ENCODE assay signal across 27 cellular contexts in genomic region chr20:56828402-56828801, GRCh38.
DNase-seq lines count a peak whose midpoint lies in the region; ATAC-seq and TF ChIP-seq lines count a peak whose summit lies in the region.
"Had no signal": no experiment of that assay in that cellular context is flagged by ENCODE, and none has a peak within 500 bp of the region (broad histone marks: within the 10 kb centered on the region; RNA-seq: fewer than 3 reads in every experiment).

No MANE protein-coding gene starts in this region.

- H3K4me1 ChIP-seq in breast epithelium, result no peaks in the 10 kb centered on the region
- H3K4me1 ChIP-seq in uterus, result peaks cover 0 to 4% of the 10 kb centered on the region in 2 donors
- H3K4me1 ChIP-seq: lower lobe of right lung had no signal

- H3K27me3 ChIP-seq in breast epithelium (no peaks in the 10 kb centered on the region), uterus (no peaks in the 10 kb centered on the region)

- H3K9me3 Mint-ChIP-seq in MCF 10A (ENCODE audit: unreplicated experiment), result no peaks in the 10 kb centered on the region
- H3K9me3 Mint-ChIP-seq: H9; nephron; stimulated activated memory B cell treated with anti-CD40 and anti-IgM and Interleukin-4, amounts not matched to agents 10 μg/mL and 1 μg/mL and 100 μg/mL, for 72 hours had no signal

- H3K36me3 ChIP-seq in breast epithelium, result no peaks in the 10 kb centered on the region
- no peaks in the 10 kb centered on the region for H3K36me3 ChIP-seq in uterus
- H3K36me3 ChIP-seq: lower lobe of right lung had no signal

- TF ChIP-seq POLR2A in breast epithelium (IDR thresholded peaks at IDR 0.05) (no peak), uterus (IDR thresholded peaks at IDR 0.05) (no peak)

- intact Hi-C loops in breast epithelium (cut with DNase I; ENCODE audit: low total_unique reads), result no loop called here
- intact Hi-C loops in MCF 10A (cut with micrococcal nuclease), result no loop called here
- intact Hi-C loops in uterus (cut with DNase I; ENCODE audit: low total_unique reads), result no loop called here

- H3K27me3 Mint-ChIP-seq in MCF 10A (ENCODE audit: insufficient read depth, unreplicated experiment), result peaks cover 10% of the 10 kb centered on the region

- H3K27ac Mint-ChIP-seq in MCF 10A (ENCODE audit: low read depth, unreplicated experiment), result no peak overlapping the region
- H3K27ac Mint-ChIP-seq: activated CD8-positive, alpha-beta memory T cell treated with anti-CD3 and anti-CD28 coated beads, Interleukin-2, amount 10 ng/mL, durations not matched to agents 7 days and 5 days; activated naive CD8-positive, alpha-beta T cell treated with anti-CD3 and anti-CD28 coated beads, Interleukin-2, amount 50 U/mL, for 24 hours; CD4-positive, CD25-positive, alpha-beta regulatory T cell; H9; nephron; stimulated activated memory B cell treated with anti-CD40 and anti-IgM and Interleukin-4, amounts not matched to agents 10 μg/mL and 1 μg/mL and 100 μg/mL, for 72 hours had no signal

- TF ChIP-seq CTCF in breast epithelium (IDR thresholded peaks at IDR 0.05) (no peak), MCF 10A (IDR thresholded peaks at IDR 0.05; ENCODE audit: unreplicated experiment) (no peak), uterus (IDR thresholded peaks at IDR 0.05) (no peak)

- POLR2A ChIA-PET in MCF 10A (lab: Yijun Ruan, JAX), result no interaction called here

- peak; percentile 24; the same call in 2 of the 3 replicates for ATAC-seq in SK-N-SH treated with all-trans-retinoic acid at 6 μM for 48 hours
- ATAC-seq: activated CD8-positive, alpha-beta memory T cell treated with anti-CD3 and anti-CD28 coated beads, Interleukin-2, amount 10 ng/mL, durations not matched to agents 7 days and 5 days; activated naive CD8-positive, alpha-beta T cell treated with anti-CD3 and anti-CD28 coated beads, Interleukin-2, amount 50 U/mL, for 24 hours; lower lobe of right lung; mucosa of descending colon; stimulated activated memory B cell treated with anti-CD40 and anti-IgM and Interleukin-4, amounts not matched to agents 10 μg/mL and 1 μg/mL and 100 μg/mL, for 72 hours had no signal

- DNase-seq in breast epithelium (ENCODE audit: low spot score in 2 of 2) (no peak), MCF 10A (ENCODE audit: unreplicated experiment) (no peak), iPS-NIHi7 (ENCODE audit: extremely low spot score) (peak; percentile 29), uterus (no peak), Kasumi-1 (lab: John Stamatoyannopoulos, UW) (no peak), CD1c-positive myeloid dendritic cell (ENCODE audit: extremely low spot score) (no peak), COR-L47 (lab: John Stamatoyannopoulos, UW) (no peak)
- DNase-seq: activated CD4-positive, CD25-positive, alpha-beta regulatory T cell; activated CD8-positive, alpha-beta memory T cell treated with anti-CD3 and anti-CD28 coated beads, Interleukin-2, amount 10 ng/mL, durations not matched to agents 7 days and 5 days; activated naive CD8-positive, alpha-beta T cell treated with anti-CD3 and anti-CD28 coated beads, Interleukin-2, amount 50 U/mL, for 24 hours; activated T-cell treated with anti-CD3 and anti-CD28 coated beads, Interleukin-2, amount 50 U/mL, for 48 hours; CD4-positive, CD25-positive, alpha-beta regulatory T cell; central memory CD4-positive, alpha-beta T cell; DMS79 treated with DMSO at 0.1 percent for 48 hours; foreskin melanocyte; H9; lower lobe of right lung; mucosa of descending colon; NCI-H1092; NCI-H1694 treated with DMSO at 0.1 percent for 48 hours; NCI-H510A; substantia nigra; T-helper 1 cell had no signal

- H3K9me3 ChIP-seq in breast epithelium, result no peaks in the 10 kb centered on the region
- H3K9me3 ChIP-seq in uterus, result no peaks in the 10 kb centered on the region
- H3K9me3 ChIP-seq: lower lobe of right lung, mucosa of descending colon had no signal

- H3K4me3 Mint-ChIP-seq in MCF 10A (ENCODE audit: unreplicated experiment), result no peak overlapping the region
- H3K4me3 Mint-ChIP-seq: activated CD8-positive, alpha-beta memory T cell treated with anti-CD3 and anti-CD28 coated beads, Interleukin-2, amount 10 ng/mL, durations not matched to agents 7 days and 5 days; activated naive CD8-positive, alpha-beta T cell treated with anti-CD3 and anti-CD28 coated beads, Interleukin-2, amount 50 U/mL, for 24 hours; CD4-positive, CD25-positive, alpha-beta regulatory T cell; H9; nephron; stimulated activated memory B cell treated with anti-CD40 and anti-IgM and Interleukin-4, amounts not matched to agents 10 μg/mL and 1 μg/mL and 100 μg/mL, for 72 hours had no signal

- CTCF ChIA-PET in MCF 10A (lab: Yijun Ruan, JAX), result interaction anchor here (0.6 to 1.0 kb wide), 3 partner anchors 23 to 145 kb away, joined by 3 to 4 read pairs (median 3); no protein-coding TSS in a partner anchor

- H3K27ac ChIP-seq in breast epithelium (peak overlapping the region; percentile 84 to 91), uterus (peak overlapping the region; percentile 83 to 89)
- H3K27ac ChIP-seq: 22Rv1, lower lobe of right lung had no signal

- H3K36me3 Mint-ChIP-seq in MCF 10A (ENCODE audit: insufficient read depth, unreplicated experiment), result peaks cover 6% of the 10 kb centered on the region
- H3K36me3 Mint-ChIP-seq: activated CD8-positive, alpha-beta memory T cell treated with anti-CD3 and anti-CD28 coated beads, Interleukin-2, amount 10 ng/mL, durations not matched to agents 7 days and 5 days; CD4-positive, CD25-positive, alpha-beta regulatory T cell; stimulated activated memory B cell treated with anti-CD40 and anti-IgM and Interleukin-4, amounts not matched to agents 10 μg/mL and 1 μg/mL and 100 μg/mL, for 72 hours had no signal

- BruUV-seq in MCF 10A (replicated peaks; lab: Mats Ljungman, UMichigan), result no TSS peak

- H3K4me1 Mint-ChIP-seq in MCF 10A (ENCODE audit: insufficient read depth, unreplicated experiment), result peaks cover 8% of the 10 kb centered on the region
- H3K4me1 Mint-ChIP-seq: activated CD8-positive, alpha-beta memory T cell treated with anti-CD3 and anti-CD28 coated beads, Interleukin-2, amount 10 ng/mL, durations not matched to agents 7 days and 5 days; activated naive CD8-positive, alpha-beta T cell treated with anti-CD3 and anti-CD28 coated beads, Interleukin-2, amount 50 U/mL, for 24 hours; CD4-positive, CD25-positive, alpha-beta regulatory T cell; nephron; stimulated activated memory B cell treated with anti-CD40 and anti-IgM and Interleukin-4, amounts not matched to agents 10 μg/mL and 1 μg/mL and 100 μg/mL, for 72 hours had no signal

- H3K4me3 ChIP-seq in breast epithelium (no peak overlapping the region), uterus (no peak overlapping the region)
- H3K4me3 ChIP-seq: lower lobe of right lung, mucosa of descending colon had no signal

TF ChIP-seq in SK-N-SH treated with all-trans-retinoic acid at 6 μM for 48 hours, 23 proteins besides CTCF, POLR2A, EP300 and RAD21 (continues in another document):
- TF ChIP-seq RARB (CRISPR knock-in tag; IDR thresholded peaks at IDR 0.05) (no peak), ZC3H10 (CRISPR knock-in tag; IDR thresholded peaks at IDR 0.05) (no peak), CREB5 (CRISPR knock-in tag; IDR thresholded peaks at IDR 0.05; ENCODE audit: low read depth) (no peak), SNAI2 (CRISPR knock-in tag; IDR thresholded peaks at IDR 0.05) (no peak), BACH2 (CRISPR knock-in tag; IDR thresholded peaks at IDR 0.05; ENCODE audit: borderline replicate concordance) (no peak), ARNTL (CRISPR knock-in tag; IDR thresholded peaks at IDR 0.05; ENCODE audit: borderline replicate concordance, low read depth) (no peak), PATZ1 (CRISPR knock-in tag; IDR thresholded peaks at IDR 0.05; ENCODE audit: borderline replicate concordance) (no peak), ESRRG (CRISPR knock-in tag; IDR thresholded peaks at IDR 0.05) (no peak), ZNF8 (CRISPR knock-in tag; IDR thresholded peaks at IDR 0.05) (no peak), ZFP30 (CRISPR knock-in tag; IDR thresholded peaks at IDR 0.05) (no peak), OSR1 (CRISPR knock-in tag; IDR thresholded peaks at IDR 0.05) (no peak)
